ENCODE assay signal across 8 cellular contexts in the genomic region with DNA sequence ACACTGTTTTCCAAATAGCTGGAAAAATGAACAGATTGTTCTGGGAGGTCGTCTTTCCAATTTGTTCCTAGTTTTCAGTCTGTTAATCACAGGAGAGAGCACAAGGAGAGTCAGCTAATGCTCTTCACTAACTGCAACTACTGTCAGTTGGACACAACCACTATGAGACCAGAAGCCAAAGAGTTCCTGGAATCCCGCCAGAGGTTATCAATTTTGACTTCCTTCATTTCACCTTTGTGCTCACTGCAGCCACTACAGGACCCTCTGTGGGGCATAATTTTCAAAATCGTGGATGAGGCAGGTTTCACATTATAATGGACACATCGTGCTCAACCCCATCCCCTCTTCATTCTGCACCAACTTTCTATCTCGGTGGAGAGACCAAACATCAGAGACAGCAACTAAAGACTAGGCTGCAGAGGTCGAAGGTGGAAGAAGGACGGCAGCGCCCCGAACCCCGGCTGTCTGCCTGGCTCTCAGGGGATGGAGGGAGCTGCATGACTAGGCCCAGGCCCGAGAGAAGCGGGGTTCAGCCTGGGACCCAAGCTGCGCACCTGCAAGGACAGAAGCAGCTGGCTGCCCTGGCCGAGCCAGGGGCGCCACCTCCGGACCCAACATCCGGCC. TPM values are rescaled to one million over a fixed set of nuclear protein-coding genes. Genes with fewer than 3 reads are reported as not detected.
DNase-seq lines count a peak whose midpoint lies in the region; ATAC-seq, FAIRE-seq and TF ChIP-seq lines count a peak whose summit lies in the region.

No MANE protein-coding gene starts in this region.

- no peak for TF ChIP-seq CTCF in WI38 (IDR thresholded peaks at IDR 0.05; ENCODE audit: low read depth, low read length)

- no peak for TF ChIP-seq POLR2A in H54 (IDR thresholded peaks at IDR 0.05; ENCODE audit: low read depth, low read length)

- peaks cover 38 to 52% of the 10 kb centered on the region in 2 donors for H3K4me1 Mint-ChIP-seq in stimulated activated naive B cell treated with anti-CD40 and anti-IgM and Interleukin-4, amounts not matched to agents 10 μg/mL and 1 μg/mL and 100 μg/mL, for 72 hours

- intact Hi-C loops in right cardiac atrium (cut with DNase I), result no loop called here

- no peaks in the 10 kb centered on the region for H3K4me1 ChIP-seq in right cardiac atrium (ENCODE audit: control insufficient read depth, insufficient read depth, low read length)

- H3K27ac Mint-ChIP-seq in stimulated activated naive B cell treated with anti-CD40 and anti-IgM and Interleukin-4, amounts not matched to agents 10 μg/mL and 1 μg/mL and 100 μg/mL, for 72 hours, result peak overlapping the region; percentile 37

- H3K9me3 ChIP-seq in right cardiac atrium (ENCODE audit: control insufficient read depth, low read length), result no peaks in the 10 kb centered on the region

- H3K27ac ChIP-seq in right cardiac atrium (ENCODE audit: low read length), result peak overlapping the region; percentile 84

- H3K4me3 ChIP-seq in WI38 (ENCODE audit: low read depth, low read length) (peak overlapping the region; percentile 93), right cardiac atrium (ENCODE audit: low read length) (peak overlapping the region; percentile 56)

- peak; percentile 42 for DNase-seq in stimulated activated CD4-positive, alpha-beta T cell treated with anti-CD3 and anti-CD28 coated beads, Interleukin-15, amount 100 ng/mL, for 24 hours
- DNase-seq in stimulated activated CD4-positive, alpha-beta T cell treated with anti-CD3 and anti-CD28 coated beads, Interleukin-4, amount 100 ng/mL, for 4 hours, result no peak
- DNase-seq in right cardiac atrium (no peak), NCI-H524 (lab: John Stamatoyannopoulos, UW) (no peak), H54 (ENCODE audit: insufficient read length, low spot score) (no peak), mucosa of gallbladder (ENCODE audit: low spot score) (no peak)
- no peak for DNase-seq in stimulated activated naive B cell treated with anti-CD40 and anti-IgM and Interleukin-4, amounts not matched to agents 10 μg/mL and 1 μg/mL and 100 μg/mL, for 72 hours

- no peaks in the 10 kb centered on the region for H3K27me3 Mint-ChIP-seq in stimulated activated naive B cell treated with anti-CD40 and anti-IgM and Interleukin-4, amounts not matched to agents 10 μg/mL and 1 μg/mL and 100 μg/mL, for 72 hours

- peak overlapping the region; percentile 92 to 99 for H3K4me3 Mint-ChIP-seq in stimulated activated naive B cell treated with anti-CD40 and anti-IgM and Interleukin-4, amounts not matched to agents 10 μg/mL and 1 μg/mL and 100 μg/mL, for 72 hours

- H3K27me3 ChIP-seq in right cardiac atrium (ENCODE audit: control insufficient read depth, insufficient read depth), result no peaks in the 10 kb centered on the region

- no peak for FAIRE-seq in H54 (lab: Jason Lieb, UNC)

- H3K36me3 Mint-ChIP-seq in stimulated activated naive B cell treated with anti-CD40 and anti-IgM and Interleukin-4, amounts not matched to agents 10 μg/mL and 1 μg/mL and 100 μg/mL, for 72 hours, result peaks cover 19 to 20% of the 10 kb centered on the region in 2 donors

- H3K9me3 Mint-ChIP-seq in stimulated activated naive B cell treated with anti-CD40 and anti-IgM and Interleukin-4, amounts not matched to agents 10 μg/mL and 1 μg/mL and 100 μg/mL, for 72 hours, result no peaks in the 10 kb centered on the region

- 1% methylated on average over 17 of the region's 17 CpGs for WGBS in right cardiac atrium

- ATAC-seq in right cardiac atrium, result no peak
- ATAC-seq in stimulated activated naive B cell treated with anti-CD40 and anti-IgM and Interleukin-4, amounts not matched to agents 10 μg/mL and 1 μg/mL and 100 μg/mL, for 72 hours (replicated peaks), result no peak

RNA-seq across cellular contexts. Expression of a gene that starts 0.6 kb away (rescaled TPM):
- total RNA-seq in right cardiac atrium (10 to 100 TPM; 53.5 to 67.0 (median 60.0) TPM), mucosa of gallbladder (82.5 TPM)
- polyA plus RNA-seq in right cardiac atrium, result 31.8 TPM

RNA-seq across cellular contexts. Expression of a gene that starts 1.0 kb away (rescaled TPM):
- 10 to 100 TPM; 26.4 to 41.6 (median 35.1) TPM for total RNA-seq in right cardiac atrium
- 21.2 TPM for polyA plus RNA-seq in right cardiac atrium
- 43.9 TPM for total RNA-seq in mucosa of gallbladder

RNA-seq across cellular contexts. Expression of a gene that starts 16.5 kb away (rescaled TPM):
- total RNA-seq in right cardiac atrium (under 1 TPM; 0.17 to 0.31 (median 0.27) TPM), mucosa of gallbladder (0.66 TPM)
- 0.34 TPM for polyA plus RNA-seq in right cardiac atrium
